ENCODE assay signal across 10 cellular contexts in genomic region chr10:49362596-49363260, GRCh38. TPM values are rescaled to one million over a fixed set of nuclear protein-coding genes. Genes with fewer than 3 reads are reported as not detected.
DNase-seq lines count a peak whose midpoint lies in the region; ATAC-seq and TF ChIP-seq lines count a peak whose summit lies in the region.
"Had no signal": no experiment of that assay in that cellular context is flagged by ENCODE, and none has a peak within 500 bp of the region (broad histone marks: within the 10 kb centered on the region; RNA-seq: fewer than 3 reads in every experiment).

No MANE protein-coding gene starts in this region.

- POLR2A ChIA-PET in activated CD4-positive, alpha-beta memory T cell treated with anti-CD3 and anti-CD28 coated beads, Interleukin-2, amount 10 ng/mL, durations not matched to agents 7 days and 5 days (lab: Charles Lee) = no interaction called here

- H3K27ac ChIP-seq in lower lobe of right lung (peak overlapping the region; percentile 9), MM.1S (ENCODE audit: low read length) (no peak overlapping the region)
- H3K27ac ChIP-seq: coronary artery had no signal

- H3K27me3 Mint-ChIP-seq in activated CD4-positive, alpha-beta memory T cell treated with anti-CD3 and anti-CD28 coated beads, Interleukin-2, amount 10 ng/mL, durations not matched to agents 7 days and 5 days = no peaks in the 10 kb centered on the region

- no peaks in the 10 kb centered on the region for H3K9me2 ChIP-seq in MM.1S (replicated peaks; ENCODE audit: insufficient read depth, low read length)

- no peaks in the 10 kb centered on the region for H3F3A ChIP-seq in MM.1S (ENCODE audit: insufficient read depth, low read length)

- intact Hi-C loops in lower lobe of right lung (cut with DNase I) = no loop called here

- H2AFZ ChIP-seq in MM.1S (ENCODE audit: low read length) = no peak overlapping the region

- H3K4me1 ChIP-seq in lower lobe of right lung (peaks cover 16% of the 10 kb centered on the region), MM.1S (ENCODE audit: low read length) (no peaks in the 10 kb centered on the region)

- no peaks in the 10 kb centered on the region for H3K79me2 ChIP-seq in MM.1S (ENCODE audit: low read length)

- H3K9ac ChIP-seq in MM.1S (ENCODE audit: low read length) = no peak overlapping the region

- H3K4me3 ChIP-seq in lower lobe of right lung (no peak overlapping the region), MM.1S (ENCODE audit: low read length) (no peak overlapping the region)
- H3K4me3 ChIP-seq: coronary artery had no signal

- ATAC-seq in GM18505 (IDR thresholded peaks at IDR 0.05; ENCODE audit: unreplicated experiment) = peak; percentile 92
- ATAC-seq in GM21619 (IDR thresholded peaks at IDR 0.05; ENCODE audit: unreplicated experiment) = peak; percentile 92
- peak; percentile 93 for ATAC-seq in HG03520 (IDR thresholded peaks at IDR 0.05; ENCODE audit: unreplicated experiment)
- ATAC-seq in lower lobe of right lung = peak; percentile 38 to 51

- no peaks in the 10 kb centered on the region for H3K4me1 Mint-ChIP-seq in activated CD4-positive, alpha-beta memory T cell treated with anti-CD3 and anti-CD28 coated beads, Interleukin-2, amount 10 ng/mL, durations not matched to agents 7 days and 5 days

- DNase-seq in lower lobe of right lung = no peak
- DNase-seq in OCI-M1 (lab: John Stamatoyannopoulos, UW) = no peak
- no peak for DNase-seq in MM.1S
- no peak for DNase-seq in NCI-H1048 (lab: John Stamatoyannopoulos, UW)
- no peak for DNase-seq in activated CD4-positive, alpha-beta memory T cell treated with anti-CD3 and anti-CD28 coated beads, Interleukin-2, amount 10 ng/mL, durations not matched to agents 7 days and 5 days
- DNase-seq: NCI-H1694 had no signal

- TF ChIP-seq CTCF in lower lobe of right lung (IDR thresholded peaks at IDR 0.05) (no peak), MM.1S (IDR thresholded peaks at IDR 0.05; ENCODE audit: low read length) (no peak)

- no peak overlapping the region for H3K4me3 Mint-ChIP-seq in activated CD4-positive, alpha-beta memory T cell treated with anti-CD3 and anti-CD28 coated beads, Interleukin-2, amount 10 ng/mL, durations not matched to agents 7 days and 5 days

- H3K9me3 ChIP-seq in lower lobe of right lung (no peaks in the 10 kb centered on the region), MM.1S (replicated peaks; ENCODE audit: insufficient read depth, low read length) (no peaks in the 10 kb centered on the region)

- no peaks in the 10 kb centered on the region for H4K20me1 ChIP-seq in MM.1S (ENCODE audit: insufficient read depth, low read length)

- TF ChIP-seq POLR2A in GM18505 (IDR thresholded peaks at IDR 0.05; ENCODE audit: borderline replicate concordance, extremely low read depth, insufficient read depth, insufficient read length) = no peak

- no peaks in the 10 kb centered on the region for H3K9me3 Mint-ChIP-seq in activated CD4-positive, alpha-beta memory T cell treated with anti-CD3 and anti-CD28 coated beads, Interleukin-2, amount 10 ng/mL, durations not matched to agents 7 days and 5 days

- H3K4me2 ChIP-seq in MM.1S (ENCODE audit: low read depth, low read length) = no peak overlapping the region

- CTCF ChIA-PET in activated CD4-positive, alpha-beta memory T cell treated with anti-CD3 and anti-CD28 coated beads, Interleukin-2, amount 10 ng/mL, durations not matched to agents 7 days and 5 days (lab: Charles Lee) = no interaction called here

- H3K27ac Mint-ChIP-seq in activated CD4-positive, alpha-beta memory T cell treated with anti-CD3 and anti-CD28 coated beads, Interleukin-2, amount 10 ng/mL, durations not matched to agents 7 days and 5 days = no peak overlapping the region

- H3K36me3 Mint-ChIP-seq in activated CD4-positive, alpha-beta memory T cell treated with anti-CD3 and anti-CD28 coated beads, Interleukin-2, amount 10 ng/mL, durations not matched to agents 7 days and 5 days (ENCODE audit: low read depth) = no peaks in the 10 kb centered on the region

- H3K36me3 ChIP-seq in lower lobe of right lung (no peaks in the 10 kb centered on the region), MM.1S (replicated peaks; ENCODE audit: insufficient read depth, low read length) (no peaks in the 10 kb centered on the region)

- H3K27me3 ChIP-seq in lower lobe of right lung (ENCODE audit: low read depth) = no peaks in the 10 kb centered on the region
- no peaks in the 10 kb centered on the region for H3K27me3 ChIP-seq in MM.1S (replicated peaks; ENCODE audit: insufficient read depth, low read length)

RNA-seq across cellular contexts. Expression of gene DRGX, which starts 33.2 kb away (rescaled TPM):
- total RNA-seq in lower lobe of right lung = not detected
- total RNA-seq in activated CD4-positive, alpha-beta memory T cell treated with anti-CD3 and anti-CD28 coated beads, Interleukin-2, amount 10 ng/mL, durations not matched to agents 7 days and 5 days = not detected
